18 cellular contexts compared by ENCODE assay signal in genomic region chrX:34880656-34881055, GRCh38.
DNase-seq lines count a peak whose midpoint lies in the region; FAIRE-seq and TF ChIP-seq lines count a peak whose summit lies in the region.
"Had no signal": no experiment of that assay in that cellular context is flagged by ENCODE, and none has a peak within 500 bp of the region (broad histone marks: within the 10 kb centered on the region; RNA-seq: fewer than 3 reads in every experiment).

No MANE protein-coding gene starts in this region.

- H3K4me2 ChIP-seq in astrocyte (ENCODE audit: low read length): peak overlapping the region; percentile 13

- DNase-seq in H4 (ENCODE audit: low spot score) (peak; percentile 17), astrocyte (ENCODE audit: low read depth) (peak; percentile 78), foreskin fibroblast (peak; percentile 59 to 75), amygdala (lab: John Stamatoyannopoulos, UW) (no peak), GM19238 (ENCODE audit: insufficient read length, low spot score) (no peak), spleen (no peak)
- DNase-seq in stimulated activated CD4-positive, alpha-beta T cell treated with anti-CD3 and anti-CD28 coated beads, Interleukin-2, amount 100 ng/mL, for 24 hours: no peak
- DNase-seq: activated naive CD4-positive, alpha-beta T cell; endodermal cell; MV-4-11; NCI-H2107; pancreas; RPMI8226; stimulated activated naive CD8-positive, alpha-beta T cell treated with anti-CD3 and anti-CD28 coated beads, Interleukin-15, amount 100 ng/mL, for 72 hours; T-helper 17 cell had no signal

- no peak for TF ChIP-seq POLR2A in spleen (IDR thresholded peaks at IDR 0.05)

- H3K4me3 Mint-ChIP-seq in astrocyte (ENCODE audit: unreplicated experiment): no peak overlapping the region
- H3K4me3 Mint-ChIP-seq: endodermal cell; stimulated activated naive CD8-positive, alpha-beta T cell treated with anti-CD3 and anti-CD28 coated beads, Interleukin-15, amount 100 ng/mL, for 72 hours; T-helper 17 cell had no signal

- H3K4me3 ChIP-seq in astrocyte (ENCODE audit: insufficient read depth, low read depth, low read length) (no peak overlapping the region), foreskin fibroblast (ENCODE audit: low read depth in 1 of 2, low read length in 2 of 2) (no peak overlapping the region), spleen (no peak overlapping the region)
- H3K4me3 ChIP-seq: cardiac muscle cell, pancreas, skin epidermis, vagina had no signal

- no peaks in the 10 kb centered on the region for H3K36me3 Mint-ChIP-seq in astrocyte (ENCODE audit: low read depth, unreplicated experiment)

- no peak for TF ChIP-seq CTCF in astrocyte (IDR thresholded peaks at IDR 0.05; ENCODE audit: insufficient read depth, low read depth, low read length)
- no peak for TF ChIP-seq CTCF in foreskin fibroblast (IDR thresholded peaks at IDR 0.05; ENCODE audit: low read depth, low read length)
- TF ChIP-seq CTCF in spleen (IDR thresholded peaks at IDR 0.05 in 8 of 11, conservative IDR thresholded peaks at IDR 0.05 in 3 of 11): no peak

- H3K36me3 ChIP-seq in astrocyte (ENCODE audit: insufficient read depth, low read length) (no peaks in the 10 kb centered on the region), spleen (no peaks in the 10 kb centered on the region)
- H3K36me3 ChIP-seq: cardiac muscle cell, pancreas, vagina had no signal

- H4K20me1 ChIP-seq in astrocyte (ENCODE audit: insufficient read depth, low read length): no peaks in the 10 kb centered on the region

- peak overlapping the region; percentile 48 for H3K27ac Mint-ChIP-seq in astrocyte (ENCODE audit: unreplicated experiment)
- H3K27ac Mint-ChIP-seq: endodermal cell; stimulated activated naive CD8-positive, alpha-beta T cell treated with anti-CD3 and anti-CD28 coated beads, Interleukin-15, amount 100 ng/mL, for 72 hours; T-helper 17 cell had no signal

- H3K27me3 Mint-ChIP-seq in astrocyte (ENCODE audit: low read depth, unreplicated experiment): no peaks in the 10 kb centered on the region
- H3K27me3 Mint-ChIP-seq: stimulated activated naive CD8-positive, alpha-beta T cell treated with anti-CD3 and anti-CD28 coated beads, Interleukin-15, amount 100 ng/mL, for 72 hours; T-helper 17 cell had no signal

- H3K79me2 ChIP-seq in astrocyte (ENCODE audit: insufficient read depth, low read length): no peaks in the 10 kb centered on the region

- no peak overlapping the region for H2AFZ ChIP-seq in astrocyte (ENCODE audit: low read depth, low read length)

- H3K27ac ChIP-seq in astrocyte (ENCODE audit: low read depth, low read length) (peak overlapping the region; percentile 47), spleen (no peak overlapping the region)
- H3K27ac ChIP-seq: cardiac muscle cell, pancreas, skin epidermis, vagina had no signal

- H3K27me3 ChIP-seq in astrocyte (ENCODE audit: insufficient read depth, low read length) (no peaks in the 10 kb centered on the region), spleen (replicated peaks in 1 of 7) (no peaks in the 10 kb centered on the region)
- H3K27me3 ChIP-seq: cardiac muscle cell, vagina had no signal

- intact Hi-C loops in spleen (cut with DNase I; ENCODE audit: low total_unique reads): no loop called here

- no peaks in the 10 kb centered on the region for H3K9me3 ChIP-seq in astrocyte (ENCODE audit: insufficient read depth, low read depth, low read length)
- H3K9me3 ChIP-seq in spleen: no peaks in the 10 kb centered on the region
- H3K9me3 ChIP-seq: pancreas, vagina had no signal

- H3K4me1 Mint-ChIP-seq in astrocyte (ENCODE audit: low read depth, unreplicated experiment): peaks cover 37% of the 10 kb centered on the region
- H3K4me1 Mint-ChIP-seq: endodermal cell; stimulated activated naive CD8-positive, alpha-beta T cell treated with anti-CD3 and anti-CD28 coated beads, Interleukin-15, amount 100 ng/mL, for 72 hours; T-helper 17 cell had no signal

- peaks cover 18% of the 10 kb centered on the region for H3K4me1 ChIP-seq in astrocyte (ENCODE audit: insufficient read depth, low read length)
- no peaks in the 10 kb centered on the region for H3K4me1 ChIP-seq in spleen
- H3K4me1 ChIP-seq: pancreas, vagina had no signal

- H3K9me3 Mint-ChIP-seq in astrocyte (ENCODE audit: unreplicated experiment): no peaks in the 10 kb centered on the region
- H3K9me3 Mint-ChIP-seq: endodermal cell had no signal

- 81 to 100% (median 87%) methylated on average over 2 of the region's 2 CpGs for WGBS in spleen, 5 donors

- no peak overlapping the region for H3K9ac ChIP-seq in astrocyte (ENCODE audit: low read length)

- peak; percentile 86 for FAIRE-seq in astrocyte (lab: Jason Lieb, UNC)

Comparison
In these comparisons a context has a peak if more than half of its experiments do, and no peak if none do; other contexts are left out.
1. DNase-seq: peak in H4 (single experiment), astrocyte (single experiment) and foreskin fibroblast (2 of 2); none in amygdala (0 of 56), GM19238 (single experiment), stimulated activated CD4-positive, alpha-beta T cell treated with anti-CD3 and anti-CD28 coated beads, Interleukin-2, amount 100 ng/mL, for 24 hours (0 of 2) and spleen (single experiment).